28 cellular contexts compared by ENCODE assay signal in the genomic region with DNA sequence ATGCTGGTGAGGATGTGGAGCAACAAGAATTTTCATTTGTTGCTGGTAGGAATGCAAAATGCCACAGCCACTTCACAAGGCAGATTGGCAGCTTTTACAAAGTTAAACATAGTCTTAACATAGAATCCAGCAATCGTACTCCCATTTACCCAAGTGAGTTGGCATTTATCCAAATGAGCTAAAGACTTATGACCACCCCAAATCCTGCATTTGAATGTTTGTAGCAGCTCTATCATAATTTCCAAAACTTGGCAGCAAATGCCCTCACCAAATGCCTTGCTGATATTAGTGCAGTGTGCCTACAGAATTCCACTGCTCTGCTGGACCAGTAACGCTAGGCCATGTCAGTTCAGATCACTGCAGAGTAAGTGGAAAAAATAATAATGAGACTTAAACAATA.
DNase-seq lines count a peak whose midpoint lies in the region; ATAC-seq and TF ChIP-seq lines count a peak whose summit lies in the region.
"Had no signal": no experiment of that assay in that cellular context is flagged by ENCODE, and none has a peak within 500 bp of the region (broad histone marks: within the 10 kb centered on the region; RNA-seq: fewer than 3 reads in every experiment).

No MANE protein-coding gene starts in this region.

- H3K27me3 ChIP-seq in A673 (replicated peaks; ENCODE audit: insufficient read depth, low read depth, low read length, poor library complexity), result no peaks in the 10 kb centered on the region
- H3K27me3 ChIP-seq: neutrophil, right lobe of liver, spleen, tibial nerve had no signal

- DNase-seq in activated naive CD4-positive, alpha-beta T cell treated with anti-CD3 and anti-CD28 coated beads, Interleukin-2, amount 10 ng/mL, durations not matched to agents 7 days and 5 days, result no peak
- DNase-seq in activated naive CD4-positive, alpha-beta T cell treated with anti-CD3 and anti-CD28 coated beads, Interleukin-2, amount 50 U/mL, for 72 hours (ENCODE audit: low spot score in 2 of 2), result no peak
- no peak for DNase-seq in effector memory CD8-positive, alpha-beta T cell
- no peak for DNase-seq in stimulated activated effector memory CD8-positive, alpha-beta T cell treated with anti-CD3 and anti-CD28 coated beads, Interleukin-12 subunit alpha, Interleukin-12 subunit beta, amount 100 ng/mL, for 72 hours (ENCODE audit: low spot score in 2 of 2)
- no peak for DNase-seq in A673 (ENCODE audit: low spot score)
- DNase-seq: activated gamma-delta T cell treated with Interleukin-2 at 50 U/mL for 16 hours; anterior cingulate cortex; DMS79; effector CD8-positive, alpha-beta T cell; HCEC 1CT; hypothalamus; left colon; NCI-H1930; NCI-H2227 treated with DMSO at 0.1 percent for 48 hours; NCI-H526; PC-3; posterior cingulate gyrus; right lobe of liver; SK-N-SH; spleen; stimulated activated CD4-positive, alpha-beta T cell treated with anti-CD3 and anti-CD28 coated beads, Interleukin-2, amount 100 ng/mL, for 24 hours had no signal

- CTCF ChIA-PET in activated naive CD4-positive, alpha-beta T cell treated with anti-CD3 and anti-CD28 coated beads, Interleukin-2, amount 10 ng/mL, durations not matched to agents 7 days and 5 days (lab: Charles Lee), result no interaction called here
- CTCF ChIA-PET in A673 (lab: Charles Lee), result no interaction called here

- peaks cover 59% of the 10 kb centered on the region for H3K36me3 Mint-ChIP-seq in activated naive CD4-positive, alpha-beta T cell treated with anti-CD3 and anti-CD28 coated beads, Interleukin-2, amount 10 ng/mL, durations not matched to agents 7 days and 5 days
- H3K36me3 Mint-ChIP-seq in activated naive CD4-positive, alpha-beta T cell treated with anti-CD3 and anti-CD28 coated beads, Interleukin-2, amount 50 U/mL, for 72 hours, result peaks cover 15 to 19% of the 10 kb centered on the region in 2 donors
- H3K36me3 Mint-ChIP-seq in IgD-negative memory B cell, result peaks cover 1% of the 10 kb centered on the region
- peaks cover 33% of the 10 kb centered on the region for H3K36me3 Mint-ChIP-seq in effector memory CD8-positive, alpha-beta T cell (ENCODE audit: insufficient read depth)
- peaks cover 47% of the 10 kb centered on the region for H3K36me3 Mint-ChIP-seq in stimulated activated effector memory CD8-positive, alpha-beta T cell treated with anti-CD3 and anti-CD28 coated beads, Interleukin-12 subunit alpha, Interleukin-12 subunit beta, amount 100 ng/mL, for 72 hours

- peaks cover 51% of the 10 kb centered on the region for H3K4me1 Mint-ChIP-seq in activated naive CD4-positive, alpha-beta T cell treated with anti-CD3 and anti-CD28 coated beads, Interleukin-2, amount 10 ng/mL, durations not matched to agents 7 days and 5 days
- peaks cover 29 to 54% (median 44%) of the 10 kb centered on the region in 3 donors for H3K4me1 Mint-ChIP-seq in IgD-negative memory B cell
- H3K4me1 Mint-ChIP-seq in effector memory CD8-positive, alpha-beta T cell (ENCODE audit: low read depth in 2 of 2), result peaks cover 31 to 69% of the 10 kb centered on the region in 2 donors
- H3K4me1 Mint-ChIP-seq in stimulated activated effector memory CD8-positive, alpha-beta T cell treated with anti-CD3 and anti-CD28 coated beads, Interleukin-12 subunit alpha, Interleukin-12 subunit beta, amount 100 ng/mL, for 72 hours, result peaks cover 54% of the 10 kb centered on the region

- no peak for TF ChIP-seq CTCF in A673 (conservative IDR thresholded peaks at IDR 0.05; ENCODE audit: low read depth, low read length)

- H3K4me3 ChIP-seq in A673 (ENCODE audit: low read depth, low read length, poor library complexity, severe bottlenecking), result no peak overlapping the region
- H3K4me3 ChIP-seq: right lobe of liver, spleen, tibial nerve had no signal

- no TSS peak for BruUV-seq in A673 (replicated peaks; lab: Mats Ljungman, UMichigan)

- no peak for TF ChIP-seq POLR2A in GM18505 (IDR thresholded peaks at IDR 0.05; ENCODE audit: borderline replicate concordance, extremely low read depth, insufficient read depth, insufficient read length)

- no peak overlapping the region for H3K27ac ChIP-seq in A673 (ENCODE audit: low read depth, low read length, poor library complexity, severe bottlenecking)
- H3K27ac ChIP-seq: HL-60, neutrophil, right lobe of liver, spleen, tibial nerve had no signal

- H3K4me1 ChIP-seq in A673 (ENCODE audit: insufficient read depth, low read length, poor library complexity, severe bottlenecking), result no peaks in the 10 kb centered on the region
- H3K4me1 ChIP-seq: right lobe of liver, tibial nerve had no signal

- POLR2A ChIA-PET in A673 (lab: Charles Lee; ENCODE audit: low non-redundant PET), result no interaction called here

- no peaks in the 10 kb centered on the region for H3K9me3 ChIP-seq in A673 (ENCODE audit: low read depth, low read length, poor library complexity, severe bottlenecking)
- H3K9me3 ChIP-seq: neutrophil, right lobe of liver, SK-N-SH, spleen, tibial nerve had no signal

- intact Hi-C loops in A673 (cut with micrococcal nuclease; ENCODE audit: unreplicated experiment), result no loop called here

- H3K27ac Mint-ChIP-seq in activated naive CD4-positive, alpha-beta T cell treated with anti-CD3 and anti-CD28 coated beads, Interleukin-2, amount 10 ng/mL, durations not matched to agents 7 days and 5 days, result peak overlapping the region; percentile 28
- H3K27ac Mint-ChIP-seq in activated naive CD4-positive, alpha-beta T cell treated with anti-CD3 and anti-CD28 coated beads, Interleukin-2, amount 50 U/mL, for 72 hours, result peak overlapping the region in 1 of 2 donors; percentile 75
- peak overlapping the region; percentile 64 to 90 (median 82) for H3K27ac Mint-ChIP-seq in IgD-negative memory B cell
- H3K27ac Mint-ChIP-seq in effector memory CD8-positive, alpha-beta T cell, result peak overlapping the region; percentile 70 to 87
- H3K27ac Mint-ChIP-seq in stimulated activated effector memory CD8-positive, alpha-beta T cell treated with anti-CD3 and anti-CD28 coated beads, Interleukin-12 subunit alpha, Interleukin-12 subunit beta, amount 100 ng/mL, for 72 hours, result peak overlapping the region; percentile 74
- H3K27ac Mint-ChIP-seq: T-helper 1 cell treated with Interleukin-12 subunit alpha and Interleukin-12 subunit beta and Interleukin-4 antibody, amounts not matched to agents 30 μg/mL and 1 μg/mL, for 36 hours had no signal

- H3K4me3 Mint-ChIP-seq in activated naive CD4-positive, alpha-beta T cell treated with anti-CD3 and anti-CD28 coated beads, Interleukin-2, amount 10 ng/mL, durations not matched to agents 7 days and 5 days, result no peak overlapping the region
- no peak overlapping the region for H3K4me3 Mint-ChIP-seq in IgD-negative memory B cell
- H3K4me3 Mint-ChIP-seq in effector memory CD8-positive, alpha-beta T cell, result no peak overlapping the region
- no peak overlapping the region for H3K4me3 Mint-ChIP-seq in stimulated activated effector memory CD8-positive, alpha-beta T cell treated with anti-CD3 and anti-CD28 coated beads, Interleukin-12 subunit alpha, Interleukin-12 subunit beta, amount 100 ng/mL, for 72 hours
- H3K4me3 Mint-ChIP-seq: T-helper 1 cell treated with Interleukin-12 subunit alpha and Interleukin-12 subunit beta and Interleukin-4 antibody, amounts not matched to agents 30 μg/mL and 1 μg/mL, for 36 hours had no signal

- no peaks in the 10 kb centered on the region for H3K9me3 Mint-ChIP-seq in activated naive CD4-positive, alpha-beta T cell treated with anti-CD3 and anti-CD28 coated beads, Interleukin-2, amount 10 ng/mL, durations not matched to agents 7 days and 5 days
- no peaks in the 10 kb centered on the region for H3K9me3 Mint-ChIP-seq in activated naive CD4-positive, alpha-beta T cell treated with anti-CD3 and anti-CD28 coated beads, Interleukin-2, amount 50 U/mL, for 72 hours
- H3K9me3 Mint-ChIP-seq in IgD-negative memory B cell, result no peaks in the 10 kb centered on the region
- no peaks in the 10 kb centered on the region for H3K9me3 Mint-ChIP-seq in effector memory CD8-positive, alpha-beta T cell
- no peaks in the 10 kb centered on the region for H3K9me3 Mint-ChIP-seq in stimulated activated effector memory CD8-positive, alpha-beta T cell treated with anti-CD3 and anti-CD28 coated beads, Interleukin-12 subunit alpha, Interleukin-12 subunit beta, amount 100 ng/mL, for 72 hours
- H3K9me3 Mint-ChIP-seq: T-helper 1 cell treated with Interleukin-12 subunit alpha and Interleukin-12 subunit beta and Interleukin-4 antibody, amounts not matched to agents 30 μg/mL and 1 μg/mL, for 36 hours had no signal

- ATAC-seq in activated naive CD4-positive, alpha-beta T cell treated with anti-CD3 and anti-CD28 coated beads, Interleukin-2, amount 50 U/mL, for 72 hours, result no peak
- ATAC-seq in effector memory CD8-positive, alpha-beta T cell (replicated peaks), result no peak
- ATAC-seq in stimulated activated effector memory CD8-positive, alpha-beta T cell treated with anti-CD3 and anti-CD28 coated beads, Interleukin-12 subunit alpha, Interleukin-12 subunit beta, amount 100 ng/mL, for 72 hours, result no peak
- ATAC-seq in GM18505 (IDR thresholded peaks at IDR 0.05; ENCODE audit: unreplicated experiment), result no peak
- ATAC-seq: activated CD4-positive, CD25-positive, alpha-beta regulatory T cell treated with anti-CD3 and anti-CD28 coated beads, Interleukin-2, amount 50 U/mL, for 24 hours; left colon; PC-3; right lobe of liver had no signal

- no peaks in the 10 kb centered on the region for H3K36me3 ChIP-seq in A673 (ENCODE audit: insufficient read depth, low read length, poor library complexity, severe bottlenecking)
- H3K36me3 ChIP-seq: neutrophil, right lobe of liver, tibial nerve had no signal

- H3K27me3 Mint-ChIP-seq in activated naive CD4-positive, alpha-beta T cell treated with anti-CD3 and anti-CD28 coated beads, Interleukin-2, amount 10 ng/mL, durations not matched to agents 7 days and 5 days, result no peaks in the 10 kb centered on the region
- no peaks in the 10 kb centered on the region for H3K27me3 Mint-ChIP-seq in IgD-negative memory B cell
- H3K27me3 Mint-ChIP-seq in effector memory CD8-positive, alpha-beta T cell, result no peaks in the 10 kb centered on the region
